ENCODE assay signal across 1 cellular context in genomic region chr17:17694229-17695081, GRCh38.
TF ChIP-seq lines count a peak whose summit lies in the region.

No MANE protein-coding gene starts in this region.

TF ChIP-seq in HCT116, 20 proteins besides CTCF, POLR2A, EP300 and RAD21 (continued from another document):
- TF ChIP-seq TCF7L2 (IDR thresholded peaks at IDR 0.05; ENCODE audit: borderline replicate concordance, extremely low read depth, insufficient read depth, insufficient read length): no peak
